In genomic region chr20:62377615-62378085, GRCh38 we compare ENCODE assay signal across 12 cellular contexts. TPM values are rescaled to one million over a fixed set of nuclear protein-coding genes. Genes with fewer than 3 reads are reported as not detected.
DNase-seq lines count a peak whose midpoint lies in the region; ATAC-seq and TF ChIP-seq lines count a peak whose summit lies in the region.
"Had no signal": no experiment of that assay in that cellular context is flagged by ENCODE, and none has a peak within 500 bp of the region (broad histone marks: within the 10 kb centered on the region; RNA-seq: fewer than 3 reads in every experiment).

No MANE protein-coding gene starts in this region.

- peak overlapping the region; percentile 95 for H2AK5ac ChIP-seq in mesenchymal stem cell (ENCODE audit: low read length, severe bottlenecking)

- H3K79me1 ChIP-seq in mesenchymal stem cell (replicated peaks; ENCODE audit: low read length, poor library complexity, severe bottlenecking) = peaks cover 12% of the 10 kb centered on the region

- POLR2A ChIA-PET in Panc1 (lab: Charles Lee) = no interaction called here
- POLR2A ChIA-PET in activated CD4-positive, alpha-beta memory T cell treated with anti-CD3 and anti-CD28 coated beads for 36 hours (lab: Charles Lee) = no interaction called here

- H2BK120ac ChIP-seq in mesenchymal stem cell (ENCODE audit: low read depth, low read length) = peak overlapping the region; percentile 11

- H3K4me3 ChIP-seq in Panc1 (ENCODE audit: low read depth in 2 of 2, low read length in 2 of 2) (no peak overlapping the region), endodermal cell (ENCODE audit: low read length) (no peak overlapping the region), mesenchymal stem cell (ENCODE audit: insufficient read depth in 1 of 2, low read depth in 1 of 2, low read length in 2 of 2) (no peak overlapping the region)
- H3K4me3 ChIP-seq: SJCRH30 had no signal

- no peak overlapping the region for H3K4me2 ChIP-seq in mesenchymal stem cell (ENCODE audit: low read length, poor library complexity, severe bottlenecking)
- H3K4me2 ChIP-seq: KMS-11 had no signal

- intact Hi-C loops in Panc1 (cut with micrococcal nuclease; ENCODE audit: unreplicated experiment) = no loop called here
- intact Hi-C loops in activated CD4-positive, alpha-beta memory T cell treated with anti-CD3 and anti-CD28 coated beads for 36 hours (cut with micrococcal nuclease) = no loop called here

- H4K91ac ChIP-seq in mesenchymal stem cell (ENCODE audit: low read length) = no peak overlapping the region

- H4K8ac ChIP-seq in mesenchymal stem cell (ENCODE audit: low read length) = no peak overlapping the region

- peak overlapping the region; percentile 17 to 20 for H3K4ac ChIP-seq in mesenchymal stem cell (ENCODE audit: low read depth in 1 of 2, low read length in 2 of 2)

- H3K9me3 Mint-ChIP-seq in endodermal cell (peaks cover 9% of the 10 kb centered on the region), type B pancreatic cell (peaks cover 6% of the 10 kb centered on the region)
- H3K9me3 Mint-ChIP-seq in activated CD4-positive, alpha-beta memory T cell treated with anti-CD3 and anti-CD28 coated beads for 36 hours = peaks cover 2% of the 10 kb centered on the region

- H3K27me3 Mint-ChIP-seq in endodermal cell (ENCODE audit: insufficient read depth) (no peaks in the 10 kb centered on the region), type B pancreatic cell (no peaks in the 10 kb centered on the region)
- peaks cover 4% of the 10 kb centered on the region for H3K27me3 Mint-ChIP-seq in activated CD4-positive, alpha-beta memory T cell treated with anti-CD3 and anti-CD28 coated beads for 36 hours
- H3K27me3 Mint-ChIP-seq: activated T-cell treated with anti-CD3 and anti-CD28 coated beads, Interleukin-2, amount 50 U/mL, for 24 hours had no signal

- peaks cover 14% of the 10 kb centered on the region for H3K36me3 Mint-ChIP-seq in endodermal cell (ENCODE audit: low read depth)
- H3K36me3 Mint-ChIP-seq in type B pancreatic cell = peaks cover 12% of the 10 kb centered on the region
- H3K36me3 Mint-ChIP-seq in activated CD4-positive, alpha-beta memory T cell treated with anti-CD3 and anti-CD28 coated beads for 36 hours = peaks cover 7% of the 10 kb centered on the region

- no peaks in the 10 kb centered on the region for H3K27me3 ChIP-seq in Panc1 (ENCODE audit: control insufficient read depth, insufficient read depth, low read length)
- H3K27me3 ChIP-seq in endodermal cell (ENCODE audit: control insufficient read depth, insufficient read depth, low read length, poor library complexity, severe bottlenecking) = no peaks in the 10 kb centered on the region
- H3K27me3 ChIP-seq in mesenchymal stem cell (ENCODE audit: control insufficient read depth in 1 of 2, insufficient read depth in 1 of 2, low read length in 2 of 2) = no peaks in the 10 kb centered on the region
- H3K27me3 ChIP-seq: SJCRH30 had no signal

- peak overlapping the region; percentile 86 for H3K27ac ChIP-seq in Panc1 (ENCODE audit: low read length)
- no peak overlapping the region for H3K27ac ChIP-seq in endodermal cell (ENCODE audit: low read depth, low read length)
- H3K27ac ChIP-seq in mesenchymal stem cell (ENCODE audit: low read length, poor library complexity, severe bottlenecking) = peak overlapping the region; percentile 97
- H3K27ac ChIP-seq: KMS-11, SJCRH30 had no signal

- H3K9me3 ChIP-seq in Panc1 (ENCODE audit: control insufficient read depth, insufficient read depth, low read depth, low read length) (no peaks in the 10 kb centered on the region), endodermal cell (ENCODE audit: control insufficient read depth, low read length) (no peaks in the 10 kb centered on the region), mesenchymal stem cell (ENCODE audit: control insufficient read depth, low read length) (no peaks in the 10 kb centered on the region)
- H3K9me3 ChIP-seq: SJCRH30 had no signal

- WGBS in endodermal cell (ENCODE audit: insufficient coverage in 1 of 2, insufficient read length in 1 of 2), 2 experiments = 90 to 95% methylated on average over 7 to 14 of the region's 14 CpGs
- 97% methylated on average over 14 of the region's 14 CpGs for WGBS in mesenchymal stem cell

- H3K4me3 Mint-ChIP-seq in endodermal cell (no peak overlapping the region), type B pancreatic cell (no peak overlapping the region)
- H3K4me3 Mint-ChIP-seq in activated CD4-positive, alpha-beta memory T cell treated with anti-CD3 and anti-CD28 coated beads for 36 hours = no peak overlapping the region
- H3K4me3 Mint-ChIP-seq: activated T-cell treated with anti-CD3 and anti-CD28 coated beads, Interleukin-2, amount 50 U/mL, for 24 hours had no signal

- H3K23ac ChIP-seq in mesenchymal stem cell (ENCODE audit: low read length in 2 of 2) = no peak overlapping the region

- H3K18ac ChIP-seq in mesenchymal stem cell (ENCODE audit: low read depth in 1 of 2, low read length in 2 of 2) = peak overlapping the region in 1 of 2 experiments; percentile 66

- H2BK15ac ChIP-seq in mesenchymal stem cell (ENCODE audit: low read depth, poor library complexity, severe bottlenecking) = peak overlapping the region; percentile 84

- H3K4me1 ChIP-seq in Panc1 (ENCODE audit: control insufficient read depth, insufficient read depth, low read length) (peaks cover 58% of the 10 kb centered on the region), endodermal cell (ENCODE audit: control insufficient read depth, insufficient read depth, low read length) (peaks cover 19% of the 10 kb centered on the region), mesenchymal stem cell (ENCODE audit: control insufficient read depth, insufficient read depth, low read depth, low read length) (peaks cover 68% of the 10 kb centered on the region)

- H3K36me3 ChIP-seq in Panc1 (ENCODE audit: control insufficient read depth, insufficient read depth, low read length) = no peaks in the 10 kb centered on the region
- peaks cover 10% of the 10 kb centered on the region for H3K36me3 ChIP-seq in endodermal cell (ENCODE audit: control insufficient read depth, insufficient read depth, low read length)
- H3K36me3 ChIP-seq in mesenchymal stem cell (ENCODE audit: control insufficient read depth in 1 of 2, insufficient read depth in 2 of 2, low read depth in 1 of 2, low read length in 2 of 2) = peaks cover 9 to 22% of the 10 kb centered on the region in 2 experiments

- peaks cover 7% of the 10 kb centered on the region for H3K4me1 Mint-ChIP-seq in endodermal cell
- H3K4me1 Mint-ChIP-seq in type B pancreatic cell (ENCODE audit: unreplicated experiment) = peaks cover 17% of the 10 kb centered on the region
- peaks cover 4% of the 10 kb centered on the region for H3K4me1 Mint-ChIP-seq in activated CD4-positive, alpha-beta memory T cell treated with anti-CD3 and anti-CD28 coated beads for 36 hours (ENCODE audit: low read depth)

- H3K27ac Mint-ChIP-seq in endodermal cell (peak overlapping the region; percentile 83), type B pancreatic cell (peak overlapping the region; percentile 93)
- no peak overlapping the region for H3K27ac Mint-ChIP-seq in activated CD4-positive, alpha-beta memory T cell treated with anti-CD3 and anti-CD28 coated beads for 36 hours
- H3K27ac Mint-ChIP-seq: activated T-cell treated with anti-CD3 and anti-CD28 coated beads, Interleukin-2, amount 50 U/mL, for 24 hours had no signal

- no peak for ATAC-seq in Panc1
- ATAC-seq in GM21529 (IDR thresholded peaks at IDR 0.05; ENCODE audit: unreplicated experiment) = no peak

- peak overlapping the region; percentile 84 to 90 for H2BK12ac ChIP-seq in mesenchymal stem cell (ENCODE audit: low read length in 2 of 2)

- DNase-seq in Panc1 (ENCODE audit: low read depth, low spot score) (no peak), endodermal cell (no peak), mesenchymal stem cell (no peak), type B pancreatic cell (ENCODE audit: extremely low spot score, unreplicated experiment) (no peak), H4 (ENCODE audit: low spot score) (no peak)
- DNase-seq in activated CD4-positive, alpha-beta memory T cell treated with anti-CD3 and anti-CD28 coated beads for 36 hours = no peak
- DNase-seq: activated T-cell treated with anti-CD3 and anti-CD28 coated beads, Interleukin-2, amount 50 U/mL, for 24 hours; erythroblast had no signal

- no peak for TF ChIP-seq CTCF in Panc1 (IDR thresholded peaks at IDR 0.05)
- TF ChIP-seq CTCF in endodermal cell (conservative IDR thresholded peaks at IDR 0.05) = no peak
- TF ChIP-seq CTCF in type B pancreatic cell (conservative IDR thresholded peaks at IDR 0.05) = no peak

- no peak overlapping the region for H2AFZ ChIP-seq in mesenchymal stem cell (ENCODE audit: low read depth, low read length)

- H3K14ac ChIP-seq in mesenchymal stem cell (ENCODE audit: low read length in 2 of 2) = peak overlapping the region in 1 of 2 experiments; percentile 61

- in situ Hi-C loops in Panc1 (cut with HindIII; ENCODE audit: low pct_unique_long_range_greater_than_20kb, low sequenced_read_pairs) = no loop called here

- CTCF ChIA-PET in Panc1 (lab: Charles Lee) = interaction anchor here (1.7 kb wide), 1 partner anchor 9 kb away, joined by 5 read pairs; no protein-coding TSS in a partner anchor
- CTCF ChIA-PET in activated CD4-positive, alpha-beta memory T cell treated with anti-CD3 and anti-CD28 coated beads for 36 hours (lab: Charles Lee) = no interaction called here

- peak overlapping the region; percentile 74 for H2BK5ac ChIP-seq in mesenchymal stem cell (ENCODE audit: low read depth, low read length, poor library complexity, severe bottlenecking)

- no peak overlapping the region for H3K9ac ChIP-seq in endodermal cell (ENCODE audit: extremely low read depth, low read length, poor library complexity, severe bottlenecking)
- no peak overlapping the region for H3K9ac ChIP-seq in mesenchymal stem cell (ENCODE audit: low read length)
- H3K9ac ChIP-seq: KMS-11 had no signal

- no TSS peak for BruUV-seq in Panc1 (replicated peaks; lab: Mats Ljungman, UMichigan)

RNA-seq across cellular contexts. Expression of gene RPS21, which starts 9.3 kb away (rescaled TPM):
- 1,761 TPM for total RNA-seq in Panc1 (2021; ENCODE audit: unreplicated experiment)
- polyA plus RNA-seq in Panc1 (2012; ENCODE audit: insufficient read length) = 4,052 TPM
- total RNA-seq in endodermal cell = 1,000 to 10,000 TPM; 1,288 to 1,382 TPM
- polyA plus RNA-seq in endodermal cell (2013, experiment 1 of 2) = 1,213 TPM
- 1,212 TPM for polyA plus RNA-seq in endodermal cell (2013, experiment 2 of 2)
- polyA plus RNA-seq in mesenchymal stem cell (2013, experiment 1 of 2) = 2,383 TPM
- polyA plus RNA-seq in mesenchymal stem cell (2013, experiment 2 of 2) = 2,319 TPM
- 1,432 and 1,737 TPM in 2 replicates for total RNA-seq in type B pancreatic cell (ENCODE audit: low replicate concordance)
- 1,000 to 10,000 TPM; 2,488 to 2,529 TPM for total RNA-seq in activated CD4-positive, alpha-beta memory T cell treated with anti-CD3 and anti-CD28 coated beads for 36 hours
- 2,095 and 2,204 TPM in 2 replicates for total RNA-seq in H4 (2014; rRNA removed; shearing (Covaris generic))

RNA-seq across cellular contexts. Expression of gene LAMA5, which starts 10.5 kb away (rescaled TPM):
- total RNA-seq in Panc1 (2021; ENCODE audit: unreplicated experiment) (497 TPM), endodermal cell (100 to 1,000 TPM; 315 to 369 TPM), type B pancreatic cell (ENCODE audit: low replicate concordance) (246 and 611 TPM in 2 replicates)
- polyA plus RNA-seq in Panc1 (2012; ENCODE audit: insufficient read length) = 508 TPM
- 95.9 TPM for polyA plus RNA-seq in endodermal cell (2013, experiment 1 of 2)
- polyA plus RNA-seq in endodermal cell (2013, experiment 2 of 2) = 89.1 TPM
- polyA plus RNA-seq in mesenchymal stem cell (2013, experiment 1 of 2) = 70.0 TPM
- 65.1 TPM for polyA plus RNA-seq in mesenchymal stem cell (2013, experiment 2 of 2)
- total RNA-seq in activated CD4-positive, alpha-beta memory T cell treated with anti-CD3 and anti-CD28 coated beads for 36 hours = 1 to 10 TPM in 1 of 2 experiments, under 1 TPM in 1; 0.78 to 1.1 TPM
- 4.4 and 4.5 TPM in 2 replicates for total RNA-seq in H4 (2014; rRNA removed; shearing (Covaris generic))

RNA-seq across cellular contexts. Expression of gene CABLES2, which starts 29.4 kb away (rescaled TPM):
- total RNA-seq in Panc1 (2021; ENCODE audit: unreplicated experiment) = 9.8 TPM
- polyA plus RNA-seq in Panc1 (2012; ENCODE audit: insufficient read length) = 12.0 TPM
- 10 to 100 TPM; 10.4 to 15.6 TPM for total RNA-seq in endodermal cell
- polyA plus RNA-seq in endodermal cell (2013, experiment 1 of 2) = 13.5 TPM
- polyA plus RNA-seq in endodermal cell (2013, experiment 2 of 2) = 13.0 TPM
- 5.4 TPM for polyA plus RNA-seq in mesenchymal stem cell (2013, experiment 1 of 2)
- 5.4 TPM for polyA plus RNA-seq in mesenchymal stem cell (2013, experiment 2 of 2)
- 11.7 and 18.4 TPM in 2 replicates for total RNA-seq in type B pancreatic cell (ENCODE audit: low replicate concordance)
- 1 to 10 TPM; 7.8 to 8.2 TPM for total RNA-seq in activated CD4-positive, alpha-beta memory T cell treated with anti-CD3 and anti-CD28 coated beads for 36 hours
- 2.4 and 4.8 TPM in 2 replicates for total RNA-seq in H4 (2014; rRNA removed; shearing (Covaris generic))

RNA-seq across cellular contexts. Expression of gene RBBP8NL, which starts 49.7 kb away (rescaled TPM):
- total RNA-seq in Panc1 (2021; ENCODE audit: unreplicated experiment) (not detected), endodermal cell (under 1 TPM in 1 of 2 donors, not detected in 1; 0.40 TPM), type B pancreatic cell (ENCODE audit: low replicate concordance) (7.3 and 17.9 TPM in 2 replicates)
- not detected for polyA plus RNA-seq in Panc1 (2012; ENCODE audit: insufficient read length)
- 0.07 TPM for polyA plus RNA-seq in endodermal cell (2013, experiment 1 of 2)
- 0.25 TPM for polyA plus RNA-seq in endodermal cell (2013, experiment 2 of 2)
- polyA plus RNA-seq in mesenchymal stem cell (2013, experiment 1 of 2) = not detected
- not detected for polyA plus RNA-seq in mesenchymal stem cell (2013, experiment 2 of 2)
- not detected for total RNA-seq in activated CD4-positive, alpha-beta memory T cell treated with anti-CD3 and anti-CD28 coated beads for 36 hours
- not detected in 2 replicates for total RNA-seq in H4 (2014; rRNA removed; shearing (Covaris generic))
- total RNA-seq: SJCRH30 had no signal
- polyA plus RNA-seq: neural cell had no signal

Comparison
In these comparisons a context has a peak if more than half of its experiments do, and no peak if none do; other contexts are left out.
1. RNA of gene LAMA5, which starts 10.5 kb away (total RNA-seq): 497 TPM in Panc1 (single experiment), 315 to 369 TPM in endodermal cell and 246 to 611 TPM in type B pancreatic cell; 4.4 to 4.5 TPM in H4 and 0.78 to 1.1 TPM in activated CD4-positive, alpha-beta memory T cell treated with anti-CD3 and anti-CD28 coated beads for 36 hours; every median in the first group is over 10 times any median in the second.